18 cellular contexts compared by ENCODE assay signal in genomic region chr12:131720241-131720640, GRCh38. TPM values are rescaled to one million over a fixed set of nuclear protein-coding genes. Genes with fewer than 3 reads are reported as not detected.
A peak's percentile ranks its signal among the peaks of the same experiment; 100 is the strongest.
DNase-seq lines count a peak whose midpoint lies in the region; ATAC-seq, FAIRE-seq and TF ChIP-seq lines count a peak whose summit lies in the region.
"Had no signal": no experiment of that assay in that cellular context is flagged by ENCODE, and none has a peak within 500 bp of the region (broad histone marks: within the 10 kb centered on the region; RNA-seq: fewer than 3 reads in every experiment).

No MANE protein-coding gene starts in this region.

- no peaks in the 10 kb centered on the region for H3K27me3 Mint-ChIP-seq in stimulated activated naive CD8-positive, alpha-beta T cell treated with anti-CD3 and anti-CD28 coated beads, Interleukin-15, amount 100 ng/mL, for 72 hours
- H3K27me3 Mint-ChIP-seq in WTC11 (ENCODE audit: low read depth): no peaks in the 10 kb centered on the region

- no peak overlapping the region for H3K4me3 ChIP-seq in prostate gland
- H3K4me3 ChIP-seq: GM12878, SJCRH30 had no signal

- no peak overlapping the region for H3K4me3 Mint-ChIP-seq in stimulated activated naive CD8-positive, alpha-beta T cell treated with anti-CD3 and anti-CD28 coated beads, Interleukin-15, amount 100 ng/mL, for 72 hours
- no peak overlapping the region for H3K4me3 Mint-ChIP-seq in WTC11

- no peaks in the 10 kb centered on the region for H3K4me1 ChIP-seq in prostate gland (replicated peaks)
- H3K4me1 ChIP-seq: SJCRH30 had no signal

- H3K9me3 Mint-ChIP-seq in stimulated activated naive CD8-positive, alpha-beta T cell treated with anti-CD3 and anti-CD28 coated beads, Interleukin-15, amount 100 ng/mL, for 72 hours: no peaks in the 10 kb centered on the region
- H3K9me3 Mint-ChIP-seq in WTC11: no peaks in the 10 kb centered on the region

- no peak overlapping the region for H3K27ac ChIP-seq in prostate gland
- H3K27ac ChIP-seq: C4-2B, SJCRH30 had no signal

- WGBS in prostate gland: 68% methylated on average over 8 of the region's 8 CpGs

- no peak for ATAC-seq in stimulated activated naive CD8-positive, alpha-beta T cell treated with anti-CD3 and anti-CD28 coated beads, Interleukin-15, amount 100 ng/mL, for 72 hours
- ATAC-seq in stimulated activated naive CD8-positive, alpha-beta T cell treated with anti-CD3 and anti-CD28 coated beads, Interleukin-15, Interleukin-2, amounts not matched to agents 100 U/mL and 50 U/mL, for 24 hours: no peak
- ATAC-seq in WTC11: no peak
- ATAC-seq: GM12878 had no signal

- H3K27me3 ChIP-seq in prostate gland (replicated peaks; ENCODE audit: insufficient read depth): no peaks in the 10 kb centered on the region
- H3K27me3 ChIP-seq: SJCRH30 had no signal

- POLR2A ChIA-PET in WTC11 (lab: Charles Lee): interaction anchor here (0.6 to 1.2 kb wide), 2 partner anchors 9 to 168 kb away, joined by 3 to 4 read pairs; no protein-coding TSS in a partner anchor

- peaks cover 68% of the 10 kb centered on the region for H3K36me3 Mint-ChIP-seq in WTC11

- FAIRE-seq in islet of Langerhans (lab: Jason Lieb, UNC) (peak; percentile 66), D721Med (lab: Jason Lieb, UNC) (no peak)
- FAIRE-seq: GM12878 had no signal

- H3K4me1 Mint-ChIP-seq in stimulated activated naive CD8-positive, alpha-beta T cell treated with anti-CD3 and anti-CD28 coated beads, Interleukin-15, amount 100 ng/mL, for 72 hours: peaks cover 10% of the 10 kb centered on the region
- peaks cover 55% of the 10 kb centered on the region for H3K4me1 Mint-ChIP-seq in WTC11

- intact Hi-C loops in prostate gland (cut with DNase I): no loop called here

- TF ChIP-seq POLR2A in prostate gland (IDR thresholded peaks at IDR 0.05): no peak

- H3K36me3 ChIP-seq in prostate gland: peaks cover 0 to 5% of the 10 kb centered on the region in 2 donors

- no peaks in the 10 kb centered on the region for H3K9me3 ChIP-seq in prostate gland
- H3K9me3 ChIP-seq: SJCRH30 had no signal

- no peak for TF ChIP-seq CTCF in WTC11 (IDR thresholded peaks at IDR 0.05)
- no peak for TF ChIP-seq CTCF in D721Med (IDR thresholded peaks at IDR 0.05; ENCODE audit: insufficient read depth, missing control alignments)
- no peak for TF ChIP-seq CTCF in prostate gland (IDR thresholded peaks at IDR 0.05)

- CTCF ChIA-PET in WTC11 (lab: Charles Lee): no interaction called here

- no peak for DNase-seq in stimulated activated naive CD8-positive, alpha-beta T cell treated with anti-CD3 and anti-CD28 coated beads, Interleukin-15, amount 100 ng/mL, for 72 hours
- DNase-seq in stimulated activated naive CD8-positive, alpha-beta T cell treated with anti-CD3 and anti-CD28 coated beads, Interleukin-15, Interleukin-2, amounts not matched to agents 100 U/mL and 50 U/mL, for 24 hours: no peak
- DNase-seq in WTC11 (ENCODE audit: low spot score) (no peak), kidney tubule cell (ENCODE audit: low spot score) (no peak), D721Med (ENCODE audit: insufficient read length, low spot score) (no peak), prostate gland (ENCODE audit: low spot score) (no peak)
- DNase-seq: DMS 273 treated with DMSO at 0.1 percent for 48 hours, GDM1, MM.1S, NCI-H1092 treated with DMSO at 0.1 percent for 48 hours, NCI-H1694 treated with DMSO at 0.1 percent for 48 hours, NCI-H2107, NCI-H226, NCI-H526, SJCRH30 had no signal

- peak overlapping the region; percentile 35 to 79 for H3K27ac Mint-ChIP-seq in stimulated activated naive CD8-positive, alpha-beta T cell treated with anti-CD3 and anti-CD28 coated beads, Interleukin-15, amount 100 ng/mL, for 72 hours
- peak overlapping the region; percentile 96 for H3K27ac Mint-ChIP-seq in WTC11

TF ChIP-seq in WTC11, 78 proteins besides CTCF, POLR2A, EP300 and RAD21 (continues in another document):
- TF ChIP-seq NR1H2 (CRISPR knock-in tag; IDR thresholded peaks at IDR 0.05): no peak
- TF ChIP-seq ZNF281 (CRISPR knock-in tag; IDR thresholded peaks at IDR 0.05): no peak
- TF ChIP-seq TP53 (CRISPR knock-in tag; IDR thresholded peaks at IDR 0.05): no peak
- TF ChIP-seq CBFB (CRISPR knock-in tag; IDR thresholded peaks at IDR 0.05; ENCODE audit: low read depth): no peak
- TF ChIP-seq SP1 (CRISPR knock-in tag; conservative IDR thresholded peaks at IDR 0.05): no peak
- TF ChIP-seq ZNF423 (CRISPR knock-in tag; IDR thresholded peaks at IDR 0.05): no peak
- TF ChIP-seq ZNF396 (CRISPR knock-in tag; IDR thresholded peaks at IDR 0.05; ENCODE audit: borderline replicate concordance): no peak
- no peak for TF ChIP-seq ZNF219 (CRISPR knock-in tag; IDR thresholded peaks at IDR 0.05; ENCODE audit: borderline replicate concordance)
- TF ChIP-seq EMX1 (CRISPR knock-in tag; IDR thresholded peaks at IDR 0.05): no peak
- no peak for TF ChIP-seq GTF2I (CRISPR knock-in tag; conservative IDR thresholded peaks at IDR 0.05)
- no peak for TF ChIP-seq ZNF138 (CRISPR knock-in tag; conservative IDR thresholded peaks at IDR 0.05)
- TF ChIP-seq FOXP4 (CRISPR knock-in tag; IDR thresholded peaks at IDR 0.05): no peak
- TF ChIP-seq GABPB1 (CRISPR knock-in tag; IDR thresholded peaks at IDR 0.05): no peak
- TF ChIP-seq MLX (CRISPR knock-in tag; IDR thresholded peaks at IDR 0.05): no peak
- TF ChIP-seq TEAD1 (CRISPR knock-in tag; IDR thresholded peaks at IDR 0.05): no peak

RNA-seq across cellular contexts. Expression of gene SFSWAP, which starts 9.4 kb away (rescaled TPM):
- total RNA-seq in WTC11 (2021) (59.4 to 76.3 TPM (median 63.4 TPM) in 3 replicates), prostate gland (10 to 100 TPM; 24.5 to 53.9 TPM)
